ENCODE assay signal across 15 cellular contexts in the genomic region with DNA sequence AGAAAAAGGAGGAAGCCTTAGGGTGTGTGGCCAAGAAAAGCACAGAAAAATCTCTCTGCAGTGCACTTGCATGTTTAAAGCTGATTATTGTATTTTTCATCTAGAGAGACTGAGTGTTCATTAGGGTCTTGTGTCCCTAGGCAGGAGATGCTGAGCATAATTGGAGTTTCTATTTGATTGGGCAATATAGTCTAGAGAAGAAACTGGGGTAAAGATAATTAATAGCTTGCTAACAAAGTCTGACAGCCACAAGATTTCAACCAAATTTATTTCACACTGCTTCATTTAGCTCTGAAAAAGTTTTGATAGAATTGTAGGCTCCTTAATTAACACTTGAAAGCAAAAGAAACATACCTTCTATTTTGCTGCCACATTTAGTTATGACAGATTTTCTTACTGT. TPM values are rescaled to one million over a fixed set of nuclear protein-coding genes. Genes with fewer than 3 reads are reported as not detected.
DNase-seq lines count a peak whose midpoint lies in the region; ATAC-seq, FAIRE-seq and TF ChIP-seq lines count a peak whose summit lies in the region.
"Had no signal": no experiment of that assay in that cellular context is flagged by ENCODE, and none has a peak within 500 bp of the region (broad histone marks: within the 10 kb centered on the region; RNA-seq: fewer than 3 reads in every experiment).

No MANE protein-coding gene starts in this region.

- H3K27me3 Mint-ChIP-seq in astrocyte (ENCODE audit: low read depth, unreplicated experiment) (no peaks in the 10 kb centered on the region), neural progenitor cell (ENCODE audit: insufficient read depth, low read depth) (peaks cover 4% of the 10 kb centered on the region), type B pancreatic cell (no peaks in the 10 kb centered on the region)
- H3K27me3 Mint-ChIP-seq: activated CD4-positive, alpha-beta memory T cell treated with anti-CD3 and anti-CD28 coated beads for 36 hours; activated naive CD4-positive, alpha-beta T cell treated with anti-CD3 and anti-CD28 coated beads, Interleukin-2, amount 10 ng/mL, durations not matched to agents 7 days and 5 days; naive thymus-derived CD4-positive, alpha-beta T cell had no signal

- TF ChIP-seq CTCF in astrocyte (IDR thresholded peaks at IDR 0.05; ENCODE audit: insufficient read depth, low read depth, low read length) (no peak), foreskin keratinocyte (conservative IDR thresholded peaks at IDR 0.05) (no peak), neural progenitor cell (IDR thresholded peaks at IDR 0.05) (no peak), type B pancreatic cell (conservative IDR thresholded peaks at IDR 0.05) (no peak)

- no peaks in the 10 kb centered on the region for H3K27me3 ChIP-seq in astrocyte (ENCODE audit: insufficient read depth, low read length)
- H3K27me3 ChIP-seq in foreskin keratinocyte = no peaks in the 10 kb centered on the region
- H3K27me3 ChIP-seq in neural progenitor cell = no peaks in the 10 kb centered on the region

- H4K20me1 ChIP-seq in astrocyte (ENCODE audit: insufficient read depth, low read length) = no peaks in the 10 kb centered on the region
- H4K20me1 ChIP-seq in neural progenitor cell (ENCODE audit: low read depth) = no peaks in the 10 kb centered on the region

- H3K4me3 Mint-ChIP-seq in astrocyte (ENCODE audit: unreplicated experiment) = peak overlapping the region; percentile 80
- H3K4me3 Mint-ChIP-seq in neural progenitor cell = peak overlapping the region; percentile 91
- peak overlapping the region; percentile 89 for H3K4me3 Mint-ChIP-seq in type B pancreatic cell
- H3K4me3 Mint-ChIP-seq: activated CD4-positive, alpha-beta memory T cell treated with anti-CD3 and anti-CD28 coated beads for 36 hours; activated naive CD4-positive, alpha-beta T cell treated with anti-CD3 and anti-CD28 coated beads, Interleukin-2, amount 10 ng/mL, durations not matched to agents 7 days and 5 days; naive thymus-derived CD4-positive, alpha-beta T cell had no signal

- H3K4me3 ChIP-seq in astrocyte (ENCODE audit: insufficient read depth, low read depth, low read length) (no peak overlapping the region), neural progenitor cell (peak overlapping the region; percentile 67)
- H3K4me3 ChIP-seq: HAP-1 had no signal

- H3K27ac Mint-ChIP-seq in astrocyte (ENCODE audit: unreplicated experiment) (no peak overlapping the region), neural progenitor cell (peak overlapping the region; percentile 30), type B pancreatic cell (peak overlapping the region; percentile 71)
- H3K27ac Mint-ChIP-seq: activated CD4-positive, alpha-beta memory T cell treated with anti-CD3 and anti-CD28 coated beads for 36 hours; activated naive CD4-positive, alpha-beta T cell treated with anti-CD3 and anti-CD28 coated beads, Interleukin-2, amount 10 ng/mL, durations not matched to agents 7 days and 5 days; naive thymus-derived CD4-positive, alpha-beta T cell had no signal

- H3K79me2 ChIP-seq in astrocyte (ENCODE audit: insufficient read depth, low read length) = no peaks in the 10 kb centered on the region
- peaks cover 74% of the 10 kb centered on the region for H3K79me2 ChIP-seq in neural progenitor cell (ENCODE audit: low read depth)

- no peak overlapping the region for H3K9ac ChIP-seq in astrocyte (ENCODE audit: low read length)
- peak overlapping the region; percentile 40 for H3K9ac ChIP-seq in neural progenitor cell

- H3K9me3 Mint-ChIP-seq in astrocyte (ENCODE audit: unreplicated experiment) = no peaks in the 10 kb centered on the region
- H3K9me3 Mint-ChIP-seq in neural progenitor cell = peaks cover 12% of the 10 kb centered on the region
- H3K9me3 Mint-ChIP-seq in type B pancreatic cell = peaks cover 2% of the 10 kb centered on the region

- DNase-seq in astrocyte (ENCODE audit: low read depth) (no peak), foreskin keratinocyte (no peak), neural progenitor cell (ENCODE audit: low spot score) (no peak), type B pancreatic cell (ENCODE audit: extremely low spot score, unreplicated experiment) (no peak), NCI-H226 (no peak), AG20443 (ENCODE audit: low spot score) (no peak)
- DNase-seq: activated CD4-positive, alpha-beta memory T cell treated with anti-CD3 and anti-CD28 coated beads for 36 hours; activated naive CD4-positive, alpha-beta T cell treated with anti-CD3 and anti-CD28 coated beads, Interleukin-2, amount 10 ng/mL, durations not matched to agents 7 days and 5 days; cortex of kidney; naive thymus-derived CD4-positive, alpha-beta T cell; stimulated activated CD4-positive, alpha-beta T cell treated with anti-CD3 and anti-CD28 coated beads, Interleukin-2, amount 100 ng/mL, for 48 hours; stimulated activated naive CD4-positive, alpha-beta T cell treated with Interleukin-2 at 50 U/mL for 16 hours; T-helper 2 cell had no signal

- no peak for FAIRE-seq in astrocyte (lab: Jason Lieb, UNC)

- H3K4me2 ChIP-seq in astrocyte (ENCODE audit: low read length) (peak overlapping the region; percentile 35), neural progenitor cell (peak overlapping the region; percentile 90)

- H3K27ac ChIP-seq in astrocyte (ENCODE audit: low read depth, low read length) (no peak overlapping the region), foreskin keratinocyte (peak overlapping the region; percentile 85), neural progenitor cell (peak overlapping the region; percentile 64)

- H3K4me1 ChIP-seq in astrocyte (ENCODE audit: insufficient read depth, low read length) (no peaks in the 10 kb centered on the region), foreskin keratinocyte (peaks cover 21% of the 10 kb centered on the region), neural progenitor cell (peaks cover 41% of the 10 kb centered on the region)

- H3F3A ChIP-seq in neural progenitor cell (ENCODE audit: low read depth) = peaks cover 9% of the 10 kb centered on the region

- H3K4me1 Mint-ChIP-seq in astrocyte (ENCODE audit: low read depth, unreplicated experiment) (peaks cover 14% of the 10 kb centered on the region), neural progenitor cell (peaks cover 17% of the 10 kb centered on the region), type B pancreatic cell (ENCODE audit: unreplicated experiment) (peaks cover 15% of the 10 kb centered on the region)
- H3K4me1 Mint-ChIP-seq: activated naive CD4-positive, alpha-beta T cell treated with anti-CD3 and anti-CD28 coated beads, Interleukin-2, amount 10 ng/mL, durations not matched to agents 7 days and 5 days; naive thymus-derived CD4-positive, alpha-beta T cell had no signal

- H2AFZ ChIP-seq in astrocyte (ENCODE audit: low read depth, low read length) (no peak overlapping the region), neural progenitor cell (replicated peaks) (no peak overlapping the region)

- ATAC-seq in foreskin keratinocyte (no peak), GM19395 (IDR thresholded peaks at IDR 0.05; ENCODE audit: unreplicated experiment) (no peak)
- ATAC-seq: naive thymus-derived CD4-positive, alpha-beta T cell had no signal

- H3K36me3 ChIP-seq in astrocyte (ENCODE audit: insufficient read depth, low read length) = no peaks in the 10 kb centered on the region
- H3K36me3 ChIP-seq in neural progenitor cell = no peaks in the 10 kb centered on the region
- H3K36me3 ChIP-seq: HAP-1 had no signal

- H3K36me3 Mint-ChIP-seq in astrocyte (ENCODE audit: low read depth, unreplicated experiment) (no peaks in the 10 kb centered on the region), neural progenitor cell (peaks cover 20% of the 10 kb centered on the region), type B pancreatic cell (peaks cover 11% of the 10 kb centered on the region)
- H3K36me3 Mint-ChIP-seq: activated CD4-positive, alpha-beta memory T cell treated with anti-CD3 and anti-CD28 coated beads for 36 hours; activated naive CD4-positive, alpha-beta T cell treated with anti-CD3 and anti-CD28 coated beads, Interleukin-2, amount 10 ng/mL, durations not matched to agents 7 days and 5 days; naive thymus-derived CD4-positive, alpha-beta T cell had no signal

- H3K9me3 ChIP-seq in astrocyte (ENCODE audit: insufficient read depth, low read depth, low read length) (no peaks in the 10 kb centered on the region), neural progenitor cell (ENCODE audit: low read depth) (no peaks in the 10 kb centered on the region)
- H3K9me3 ChIP-seq: HAP-1 had no signal

RNA-seq across cellular contexts. Expression of a gene that starts 2.3 kb away (rescaled TPM):
- total RNA-seq in astrocyte (6.9 and 14.6 TPM in 2 replicates), foreskin keratinocyte (53.6 and 61.2 TPM in 2 replicates), neural progenitor cell (ENCODE audit: low replicate concordance) (24.0 and 41.8 TPM in 2 replicates), type B pancreatic cell (ENCODE audit: low replicate concordance) (59.3 and 75.7 TPM in 2 replicates)
- 12.9 and 14.2 TPM in 2 replicates for polyA plus RNA-seq in foreskin keratinocyte
- total RNA-seq: activated CD4-positive, alpha-beta memory T cell treated with anti-CD3 and anti-CD28 coated beads for 36 hours; naive thymus-derived CD4-positive, alpha-beta T cell had no signal
- polyA plus RNA-seq: naive thymus-derived CD4-positive, alpha-beta T cell had no signal
